Comparison of ENCODE assay signal across 30 cellular contexts in the genomic region with DNA sequence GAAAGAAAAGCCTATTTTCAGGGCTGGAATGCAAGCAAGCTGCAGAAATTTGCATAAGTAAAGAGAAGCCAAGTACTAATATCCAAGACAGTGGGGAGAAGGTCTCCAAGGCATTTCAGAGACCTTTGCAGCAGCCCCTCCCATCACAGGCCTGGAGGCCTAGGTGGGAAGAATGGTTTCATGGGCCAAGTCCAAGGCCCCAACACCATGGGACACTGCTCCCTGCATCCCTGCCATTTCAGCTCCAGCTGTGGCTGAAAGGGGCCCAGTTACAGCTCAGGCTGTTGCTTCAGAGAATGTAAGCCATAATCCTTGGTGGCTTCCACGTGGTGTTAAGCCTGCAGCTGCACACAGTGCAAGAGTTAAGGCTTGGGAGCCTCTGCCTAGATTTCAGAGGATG.
"Had no signal": no experiment of that assay in that cellular context is flagged by ENCODE, and none has a peak within 500 bp of the region (broad histone marks: within the 10 kb centered on the region; RNA-seq: fewer than 3 reads in every experiment).

No MANE protein-coding gene starts in this region.

- H3K27me3 ChIP-seq: ascending aorta, breast epithelium, cardiac muscle cell, colonic mucosa had no signal

- H3K4me3 ChIP-seq: ascending aorta, breast epithelium, cardiac muscle cell, colonic mucosa, esophagus squamous epithelium had no signal

- FAIRE-seq: endometrium, endothelial cell of umbilical vein had no signal

- ATAC-seq: activated CD4-positive, CD25-positive, alpha-beta regulatory T cell treated with anti-CD3 and anti-CD28 coated beads, Interleukin-2, amount 50 U/mL, for 24 hours; activated CD8-positive, alpha-beta memory T cell treated with anti-CD3 and anti-CD28 coated beads, Interleukin-2, amount 10 ng/mL, durations not matched to agents 7 days and 5 days; activated CD8-positive, alpha-beta T cell treated with anti-CD3 and anti-CD28 coated beads, Interleukin-2, amount 10 ng/mL, durations not matched to agents 7 days and 5 days; activated naive CD4-positive, alpha-beta T cell treated with anti-CD3 and anti-CD28 coated beads, Interleukin-2, amount 50 U/mL, for 72 hours; activated T-cell treated with anti-CD3 and anti-CD28 coated beads, Interleukin-2, amount 50 U/mL, for 72 hours; T-helper 17 cell had no signal

- H3K9me3 ChIP-seq: colonic mucosa had no signal

- H3K4me1 ChIP-seq: breast epithelium, colonic mucosa had no signal

- H3K36me3 ChIP-seq: ascending aorta, breast epithelium, cardiac muscle cell, colonic mucosa, esophagus squamous epithelium, WERI-Rb-1 had no signal

- DNase-seq: activated B cell treated with CpG ODN at 0.5 μM for 24 hours; activated CD4-positive, alpha-beta memory T cell treated with anti-CD3 and anti-CD28 coated beads for 36 hours; activated CD4-positive, alpha-beta T cell treated with anti-CD3 and anti-CD28 coated beads for 48 hours; activated CD4-positive, alpha-beta T cell treated with anti-CD3 and anti-CD28 coated beads, Interleukin-2, amount 50 U/mL, for 1 hour; activated CD8-positive, alpha-beta memory T cell treated with anti-CD3 and anti-CD28 coated beads, Interleukin-2, amount 10 ng/mL, durations not matched to agents 7 days and 5 days; activated CD8-positive, alpha-beta memory T cell treated with anti-CD3 and anti-CD28 coated beads, Interleukin-2, amount 50 U/mL, for 4 hours; activated CD8-positive, alpha-beta T cell treated with anti-CD3 and anti-CD28 coated beads, Interleukin-2, amount 10 ng/mL, durations not matched to agents 7 days and 5 days; activated gamma-delta T cell; activated naive CD4-positive, alpha-beta T cell; activated naive CD4-positive, alpha-beta T cell treated with anti-CD3 and anti-CD28 coated beads, Interleukin-2, amount 10 ng/mL, durations not matched to agents 7 days and 5 days; activated naive CD8-positive, alpha-beta T cell treated with anti-CD3 and anti-CD28 coated beads, Interleukin-2, amount 10 ng/mL, durations not matched to agents 7 days and 5 days; activated T-cell treated with anti-CD3 and anti-CD28 coated beads, Interleukin-2, amount 50 U/mL, for 1 hour; activated T-cell treated with anti-CD3 and anti-CD28 coated beads, Interleukin-2, amount 50 U/mL, for 72 hours; central memory CD4-positive, alpha-beta T cell; cerebellar nuclear complex; colonic mucosa; effector CD8-positive, alpha-beta T cell; esophagus squamous epithelium; foreskin melanocyte; T-helper 17 cell; T1000; WERI-Rb-1 had no signal

- H3K27ac ChIP-seq: ascending aorta, breast epithelium, cardiac muscle cell, colonic mucosa, epithelial cell of prostate, esophagus squamous epithelium, WERI-Rb-1 had no signal
